In genomic region chr2:100632759-100633158, GRCh38 we compare ENCODE assay signal across 24 cellular contexts.
"Had no signal": no experiment of that assay in that cellular context is flagged by ENCODE, and none has a peak within 500 bp of the region (broad histone marks: within the 10 kb centered on the region; RNA-seq: fewer than 3 reads in every experiment).

No MANE protein-coding gene starts in this region.

- H3K9me3 ChIP-seq: body of pancreas, stomach, suprapubic skin, tibial nerve had no signal

- DNase-seq: activated CD4-positive, alpha-beta T cell treated with anti-CD3 and anti-CD28 coated beads, Interleukin-2, amount 10 ng/mL, durations not matched to agents 7 days and 5 days; activated CD4-positive, CD25-positive, alpha-beta regulatory T cell treated with anti-CD3 and anti-CD28 coated beads, Interleukin-2, amount 50 U/mL, for 72 hours; activated CD8-positive, alpha-beta T cell treated with anti-CD3 and anti-CD28 coated beads for 36 hours; activated gamma-delta T cell treated with Interleukin-2 at 50 U/mL for 16 hours; activated T-cell treated with anti-CD3 and anti-CD28 coated beads, Interleukin-2, amount 50 U/mL, for 1 hour; body of pancreas; effector CD4-positive, alpha-beta T cell; foreskin melanocyte; kidney glomerular epithelial cell; left ventricle myocardium superior; mammary epithelial cell; stimulated activated CD4-positive, alpha-beta T cell treated with anti-CD3 and anti-CD28 coated beads, Interleukin-15, amount 100 ng/mL, for 24 hours; stomach; T-helper 2 cell; WERI-Rb-1 had no signal

- H3K36me3 Mint-ChIP-seq: activated naive CD4-positive, alpha-beta T cell treated with anti-CD3 and anti-CD28 coated beads, Interleukin-2, amount 50 U/mL, for 24 hours; stimulated activated memory B cell treated with anti-CD40 and anti-IgM and Interleukin-4, amounts not matched to agents 10 μg/mL and 1 μg/mL and 100 μg/mL, for 72 hours had no signal

- H3K27ac ChIP-seq: body of pancreas, stomach, suprapubic skin, tibial nerve, WERI-Rb-1 had no signal

- H3K4me3 ChIP-seq: body of pancreas, smooth muscle cell, stomach, suprapubic skin, tibial nerve had no signal

- H3K4me3 Mint-ChIP-seq: activated CD4-positive, alpha-beta T cell treated with anti-CD3 and anti-CD28 coated beads, Interleukin-2, amount 10 ng/mL, durations not matched to agents 7 days and 5 days; activated CD8-positive, alpha-beta T cell treated with anti-CD3 and anti-CD28 coated beads for 36 hours; activated naive CD4-positive, alpha-beta T cell treated with anti-CD3 and anti-CD28 coated beads, Interleukin-2, amount 50 U/mL, for 24 hours; nephron; stimulated activated memory B cell treated with anti-CD40 and anti-IgM and Interleukin-4, amounts not matched to agents 10 μg/mL and 1 μg/mL and 100 μg/mL, for 72 hours had no signal

- H3K4me2 ChIP-seq: smooth muscle cell had no signal

- H3K36me3 ChIP-seq: stomach, suprapubic skin, tibial nerve, WERI-Rb-1 had no signal

- H3K4me1 ChIP-seq: body of pancreas, stomach, suprapubic skin, tibial nerve had no signal

- H3K27me3 Mint-ChIP-seq: activated CD8-positive, alpha-beta T cell treated with anti-CD3 and anti-CD28 coated beads for 36 hours; activated naive CD4-positive, alpha-beta T cell treated with anti-CD3 and anti-CD28 coated beads, Interleukin-2, amount 50 U/mL, for 24 hours had no signal

- H3K4me1 Mint-ChIP-seq: nephron had no signal

- H3K27me3 ChIP-seq: body of pancreas, stomach, tibial nerve had no signal

- H3K9me3 Mint-ChIP-seq: activated CD8-positive, alpha-beta T cell treated with anti-CD3 and anti-CD28 coated beads for 36 hours; activated naive CD4-positive, alpha-beta T cell treated with anti-CD3 and anti-CD28 coated beads, Interleukin-2, amount 50 U/mL, for 24 hours; nephron; stimulated activated memory B cell treated with anti-CD40 and anti-IgM and Interleukin-4, amounts not matched to agents 10 μg/mL and 1 μg/mL and 100 μg/mL, for 72 hours had no signal

- ATAC-seq: activated CD8-positive, alpha-beta T cell treated with anti-CD3 and anti-CD28 coated beads for 36 hours; body of pancreas; esophagus mucosa; left ventricle myocardium superior; sciatic nerve; stimulated activated memory B cell treated with anti-CD40 and anti-IgM and Interleukin-4, amounts not matched to agents 10 μg/mL and 1 μg/mL and 100 μg/mL, for 72 hours had no signal

- H3K27ac Mint-ChIP-seq: activated CD4-positive, alpha-beta T cell treated with anti-CD3 and anti-CD28 coated beads, Interleukin-2, amount 10 ng/mL, durations not matched to agents 7 days and 5 days; activated CD8-positive, alpha-beta T cell treated with anti-CD3 and anti-CD28 coated beads for 36 hours; activated naive CD4-positive, alpha-beta T cell treated with anti-CD3 and anti-CD28 coated beads, Interleukin-2, amount 50 U/mL, for 24 hours; nephron; stimulated activated memory B cell treated with anti-CD40 and anti-IgM and Interleukin-4, amounts not matched to agents 10 μg/mL and 1 μg/mL and 100 μg/mL, for 72 hours had no signal

- FAIRE-seq: urothelium cell line had no signal
